ENCODE assay signal across 16 cellular contexts in genomic region chr5:79582186-79582585, GRCh38. TPM values are rescaled to one million over a fixed set of nuclear protein-coding genes. Genes with fewer than 3 reads are reported as not detected.
DNase-seq lines count a peak whose midpoint lies in the region; ATAC-seq and TF ChIP-seq lines count a peak whose summit lies in the region.
"Had no signal": no experiment of that assay in that cellular context is flagged by ENCODE, and none has a peak within 500 bp of the region (broad histone marks: within the 10 kb centered on the region; RNA-seq: fewer than 3 reads in every experiment).

No MANE protein-coding gene starts in this region.

- POLR2A ChIA-PET in HEK293T (lab: Yijun Ruan, JAX) (no interaction called here), T-cell (lab: Charles Lee) (no interaction called here)

- H3K27ac Mint-ChIP-seq in neural crest cell (ENCODE audit: unreplicated experiment) (peak overlapping the region; percentile 60), T-cell (no peak overlapping the region)
- H3K27ac Mint-ChIP-seq: activated naive CD4-positive, alpha-beta T cell treated with anti-CD3 and anti-CD28 coated beads, Interleukin-2, amount 50 U/mL, for 24 hours; activated T-helper 1 cell treated with anti-CD3 and anti-CD28 coated beads, Interleukin-12 subunit alpha, Interleukin-12 subunit beta, Interleukin-2, Interleukin-4 antibody, amounts not matched to agents 30 ng/mL and 10 ng/mL and 1 ng/mL, durations not matched to agents 14 hours and 24 hours and 36 hours; neural progenitor cell had no signal

- no peak overlapping the region for H3K4me3 Mint-ChIP-seq in neural crest cell
- H3K4me3 Mint-ChIP-seq in T-cell: no peak overlapping the region
- H3K4me3 Mint-ChIP-seq: activated naive CD4-positive, alpha-beta T cell treated with anti-CD3 and anti-CD28 coated beads, Interleukin-2, amount 50 U/mL, for 24 hours; activated T-helper 1 cell treated with anti-CD3 and anti-CD28 coated beads, Interleukin-12 subunit alpha, Interleukin-12 subunit beta, Interleukin-2, Interleukin-4 antibody, amounts not matched to agents 30 ng/mL and 10 ng/mL and 1 ng/mL, durations not matched to agents 14 hours and 24 hours and 36 hours; neural progenitor cell had no signal

- TF ChIP-seq CTCF in neural crest cell (conservative IDR thresholded peaks at IDR 0.05): no peak

- H3K9me3 Mint-ChIP-seq in neural crest cell: peaks cover 3% of the 10 kb centered on the region
- peaks cover 3 to 16% (median 6%) of the 10 kb centered on the region in 3 donors for H3K9me3 Mint-ChIP-seq in T-cell
- H3K9me3 Mint-ChIP-seq: activated T-helper 1 cell treated with anti-CD3 and anti-CD28 coated beads, Interleukin-12 subunit alpha, Interleukin-12 subunit beta, Interleukin-2, Interleukin-4 antibody, amounts not matched to agents 30 ng/mL and 10 ng/mL and 1 ng/mL, durations not matched to agents 14 hours and 24 hours and 36 hours; neural progenitor cell had no signal

- ATAC-seq in GM18907 (IDR thresholded peaks at IDR 0.05; ENCODE audit: unreplicated experiment): no peak
- no peak for ATAC-seq in T-cell (replicated peaks in 1 of 4)

- no peaks in the 10 kb centered on the region for H3K36me3 Mint-ChIP-seq in neural crest cell (ENCODE audit: low read depth)
- peaks cover 9% of the 10 kb centered on the region for H3K36me3 Mint-ChIP-seq in T-cell
- H3K36me3 Mint-ChIP-seq: neural progenitor cell had no signal

- no peaks in the 10 kb centered on the region for H3K4me1 Mint-ChIP-seq in neural crest cell
- H3K4me1 Mint-ChIP-seq in T-cell: no peaks in the 10 kb centered on the region
- H3K4me1 Mint-ChIP-seq: activated naive CD4-positive, alpha-beta T cell treated with anti-CD3 and anti-CD28 coated beads, Interleukin-2, amount 50 U/mL, for 24 hours; neural progenitor cell had no signal

- DNase-seq in HEK293T (ENCODE audit: extremely low spot score) (peak; percentile 35), NCI-H187 (lab: John Stamatoyannopoulos, UW) (peak; percentile 47 to 88), NCI-H510A (lab: John Stamatoyannopoulos, UW) (peak; percentile 15), neural crest cell (ENCODE audit: low read depth, low spot score) (no peak), SIG-M5 (lab: John Stamatoyannopoulos, UW) (no peak), T-cell (no peak)
- DNase-seq: activated CD4-positive, alpha-beta T cell treated with anti-CD3 and anti-CD28 coated beads for 4 hours; HCEC 1CT; IMR-90; MG63; stomach; transverse colon had no signal

- CTCF ChIA-PET in HEK293T (lab: Yijun Ruan, JAX) (no interaction called here), T-cell (lab: Charles Lee) (no interaction called here)

- H3K27me3 Mint-ChIP-seq in neural crest cell (ENCODE audit: low read depth) (no peaks in the 10 kb centered on the region), T-cell (peaks cover 16 to 17% of the 10 kb centered on the region in 2 donors)

TF ChIP-seq in HEK293T, 16 proteins besides CTCF, POLR2A, EP300 and RAD21:
- TF ChIP-seq SP1 (IDR thresholded peaks at IDR 0.05): no peak
- TF ChIP-seq ELF4 (IDR thresholded peaks at IDR 0.05): no peak
- no peak for TF ChIP-seq FOXM1 (IDR thresholded peaks at IDR 0.05; ENCODE audit: borderline replicate concordance)
- TF ChIP-seq BHLHE40 (IDR thresholded peaks at IDR 0.05; ENCODE audit: borderline replicate concordance): no peak
- no peak for TF ChIP-seq HDGF (IDR thresholded peaks at IDR 0.05; ENCODE audit: borderline replicate concordance)
- no peak for TF ChIP-seq FOXK2 (IDR thresholded peaks at IDR 0.05)
- TF ChIP-seq TARDBP (IDR thresholded peaks at IDR 0.05): no peak

RNA-seq across cellular contexts. Expression of gene TENT2, which starts 30.1 kb away (rescaled TPM):
- total RNA-seq in neural crest cell (38.3 and 42.2 TPM in 2 replicates), T-cell (100 to 1,000 TPM in 2 of 5 donors, 10 to 100 TPM in 3; 81.4 to 152 (median 97.0) TPM)

Comparison
In these comparisons a context has a peak if more than half of its experiments do, and no peak if none do; other contexts are left out.
1. DNase-seq: peak in HEK293T (single experiment), NCI-H187 (2 of 2) and NCI-H510A (single experiment); none in neural crest cell (single experiment), SIG-M5 (single experiment) and T-cell (0 of 34).